Comparison of ENCODE assay signal across 13 cellular contexts in genomic region chr17:74274703-74275340, GRCh38. TPM values are rescaled to one million over a fixed set of nuclear protein-coding genes. Genes with fewer than 3 reads are reported as not detected.
A peak's percentile ranks its signal among the peaks of the same experiment; 100 is the strongest.
DNase-seq lines count a peak whose midpoint lies in the region; TF ChIP-seq lines count a peak whose summit lies in the region.
"Had no signal": no experiment of that assay in that cellular context is flagged by ENCODE, and none has a peak within 500 bp of the region (broad histone marks: within the 10 kb centered on the region; RNA-seq: fewer than 3 reads in every experiment).

No MANE protein-coding gene starts in this region.

- peak overlapping the region; percentile 33 for H3K4me3 ChIP-seq in CD8-positive, alpha-beta memory T cell (ENCODE audit: low read length)
- no peak overlapping the region for H3K4me3 ChIP-seq in OCI-LY3 (ENCODE audit: low read length)
- H3K4me3 ChIP-seq in iPS-15b (ENCODE audit: low read depth, low read length) = peak overlapping the region; percentile 40
- H3K4me3 ChIP-seq in trophoblast cell (ENCODE audit: low read depth, low read length) = no peak overlapping the region
- H3K4me3 ChIP-seq: esophagus squamous epithelium had no signal

- DNase-seq in CD8-positive, alpha-beta memory T cell = no peak
- peak; percentile 45 for DNase-seq in KBM-7
- no peak for DNase-seq in AG20443 (ENCODE audit: low spot score)
- DNase-seq in trophoblast cell = no peak
- DNase-seq in NCI-H446 (lab: John Stamatoyannopoulos, UW) = no peak
- DNase-seq in epidermal melanocyte (ENCODE audit: insufficient read length, low spot score) = no peak
- DNase-seq: EL, esophagus squamous epithelium, GOT3, SHP77 had no signal

- H3K27ac Mint-ChIP-seq in CD8-positive, alpha-beta memory T cell = peak overlapping the region; percentile 80 to 96 (median 89)

- TF ChIP-seq CTCF in OCI-LY3 (IDR thresholded peaks at IDR 0.05; ENCODE audit: low read depth, low read length) = no peak

- H3K27me3 ChIP-seq in CD8-positive, alpha-beta memory T cell (ENCODE audit: insufficient read depth, low read length, poor library complexity, severe bottlenecking) = no peaks in the 10 kb centered on the region
- H3K27me3 ChIP-seq in OCI-LY3 (ENCODE audit: low read depth, low read length) (no peaks in the 10 kb centered on the region), iPS-15b (ENCODE audit: control insufficient read depth, insufficient read depth, low read length) (peaks cover 12% of the 10 kb centered on the region), trophoblast cell (ENCODE audit: insufficient read depth, low read length) (peaks cover 10% of the 10 kb centered on the region)

- no peaks in the 10 kb centered on the region for H3K79me1 ChIP-seq in trophoblast cell (ENCODE audit: low read length)

- peaks cover 24% of the 10 kb centered on the region for H3K4me1 ChIP-seq in CD8-positive, alpha-beta memory T cell (ENCODE audit: insufficient read depth, low read length)
- H3K4me1 ChIP-seq in OCI-LY3 (ENCODE audit: low read length) = no peaks in the 10 kb centered on the region
- peaks cover 4% of the 10 kb centered on the region for H3K4me1 ChIP-seq in iPS-15b (ENCODE audit: control insufficient read depth, insufficient read depth, low read length)
- H3K4me1 ChIP-seq in trophoblast cell (ENCODE audit: control insufficient read depth in 1 of 2, insufficient read depth in 2 of 2, low read length in 2 of 2) = peaks cover 0 to 2% of the 10 kb centered on the region in 2 experiments

- H2AFZ ChIP-seq in OCI-LY3 (ENCODE audit: low read depth, low read length) = 0 out of 2 replicates have a peak overlapping the region, but pooled peaks have one; percentile 65
- H2AFZ ChIP-seq in trophoblast cell (ENCODE audit: insufficient read depth, low read length, poor library complexity) = no peak overlapping the region

- no peak overlapping the region for H4K91ac ChIP-seq in trophoblast cell (ENCODE audit: low read depth, low read length)

- H2BK5ac ChIP-seq in trophoblast cell (ENCODE audit: low read depth, low read length, poor library complexity) = no peak overlapping the region

- no peak overlapping the region for H4K12ac ChIP-seq in trophoblast cell (ENCODE audit: low read depth, low read length)

- no CpG with 5 or more reads among the region's 15 CpGs for WGBS in trophoblast cell (ENCODE audit: extremely low coverage, insufficient coverage, insufficient read length)

- CTCF ChIA-PET in CD8-positive, alpha-beta memory T cell (lab: Charles Lee) = interaction anchor here (0.9 to 2.3 kb wide), 4 partner anchors 21 to 71 kb away, joined by 3 to 5 read pairs (median 4); partner anchors contain the start of gene RPL38

- H3K4me3 Mint-ChIP-seq in CD8-positive, alpha-beta memory T cell = peak overlapping the region; percentile 26 to 81 (median 81)

- H3K9ac ChIP-seq in OCI-LY3 (ENCODE audit: low read length) (no peak overlapping the region), iPS-15b (ENCODE audit: low read depth, low read length) (no peak overlapping the region), trophoblast cell (ENCODE audit: low read length) (no peak overlapping the region)

- no peaks in the 10 kb centered on the region for H3K36me3 Mint-ChIP-seq in CD8-positive, alpha-beta memory T cell

- H4K8ac ChIP-seq in trophoblast cell (ENCODE audit: low read depth, low read length) = no peak overlapping the region

- no peak overlapping the region for H3K23ac ChIP-seq in trophoblast cell (ENCODE audit: low read length)

- no peak overlapping the region for H3K14ac ChIP-seq in trophoblast cell (ENCODE audit: low read length)

- peaks cover 4 to 10% of the 10 kb centered on the region in 2 donors for H3K27me3 Mint-ChIP-seq in CD8-positive, alpha-beta memory T cell

- in situ Hi-C loops in KBM-7 (cut with MboI; ENCODE audit: low pct_unique_long_range_greater_than_20kb, low sequenced_read_pairs) = loop anchor here (10.0 kb wide), 1 partner anchor 50 kb away; no protein-coding TSS in a partner anchor

- H3K79me2 ChIP-seq in OCI-LY3 (ENCODE audit: low read length) = no peaks in the 10 kb centered on the region
- H3K79me2 ChIP-seq in trophoblast cell (ENCODE audit: control insufficient read depth, insufficient read depth, low read length, poor library complexity) = no peaks in the 10 kb centered on the region

- H4K20me1 ChIP-seq in OCI-LY3 (ENCODE audit: insufficient read depth, low read length) = no peaks in the 10 kb centered on the region

- peaks cover 31 to 52% (median 44%) of the 10 kb centered on the region in 3 donors for H3K4me1 Mint-ChIP-seq in CD8-positive, alpha-beta memory T cell

- peak overlapping the region; percentile 54 for H3K27ac ChIP-seq in CD8-positive, alpha-beta memory T cell (ENCODE audit: low read depth, low read length)
- H3K27ac ChIP-seq in OCI-LY3 (ENCODE audit: low read length) = no peak overlapping the region
- no peak overlapping the region for H3K27ac ChIP-seq in trophoblast cell (ENCODE audit: low read depth, low read length)
- H3K27ac ChIP-seq: esophagus squamous epithelium had no signal

- no peaks in the 10 kb centered on the region for H3K9me3 Mint-ChIP-seq in CD8-positive, alpha-beta memory T cell
- H3K9me3 Mint-ChIP-seq: neural crest cell had no signal

- no peak overlapping the region for H2BK120ac ChIP-seq in trophoblast cell (ENCODE audit: insufficient read depth, low read length, poor library complexity)

- H3K18ac ChIP-seq in trophoblast cell (ENCODE audit: low read length) = no peak overlapping the region

- no peaks in the 10 kb centered on the region for H3K36me3 ChIP-seq in CD8-positive, alpha-beta memory T cell (ENCODE audit: insufficient read depth, low read length)
- H3K36me3 ChIP-seq in OCI-LY3 (replicated peaks; ENCODE audit: low read depth, low read length) (no peaks in the 10 kb centered on the region), iPS-15b (ENCODE audit: control insufficient read depth, insufficient read depth, low read length) (no peaks in the 10 kb centered on the region), trophoblast cell (ENCODE audit: control insufficient read depth in 1 of 2, insufficient read depth in 2 of 2, low read length in 2 of 2) (no peaks in the 10 kb centered on the region)
- H3K36me3 ChIP-seq: esophagus squamous epithelium had no signal

- POLR2A ChIA-PET in CD8-positive, alpha-beta memory T cell (lab: Charles Lee) = interaction anchor here (1.2 kb wide), 1 partner anchor 28 kb away, joined by 6 read pairs; no protein-coding TSS in a partner anchor

- H3K4me2 ChIP-seq in OCI-LY3 (ENCODE audit: low read length) = no peak overlapping the region
- no peak overlapping the region for H3K4me2 ChIP-seq in trophoblast cell (ENCODE audit: low read length)

- H2BK12ac ChIP-seq in trophoblast cell (ENCODE audit: low read length) = no peak overlapping the region

- no peak overlapping the region for H2AK5ac ChIP-seq in trophoblast cell (ENCODE audit: low read length)

- H3K4ac ChIP-seq in trophoblast cell (ENCODE audit: low read depth, low read length) = no peak overlapping the region

- H3K9me3 ChIP-seq in CD8-positive, alpha-beta memory T cell (ENCODE audit: low read length) = no peaks in the 10 kb centered on the region
- H3K9me3 ChIP-seq in OCI-LY3 (ENCODE audit: insufficient read depth, low read length) (no peaks in the 10 kb centered on the region), iPS-15b (ENCODE audit: control insufficient read depth, insufficient read depth, low read length) (no peaks in the 10 kb centered on the region), trophoblast cell (ENCODE audit: insufficient read depth, low read depth, low read length) (no peaks in the 10 kb centered on the region)
- H3K9me3 ChIP-seq: esophagus squamous epithelium had no signal

RNA-seq across cellular contexts. Expression of gene DNAI2, which starts 0.8 kb away (rescaled TPM):
- under 1 TPM; 0.35 to 0.37 TPM for total RNA-seq in CD8-positive, alpha-beta memory T cell
- 0.60 TPM for polyA plus RNA-seq in CD8-positive, alpha-beta memory T cell
- polyA plus RNA-seq in trophoblast cell (2013) = not detected in 2 replicates
- total RNA-seq: neural crest cell had no signal

RNA-seq across cellular contexts. Expression of gene KIF19, which starts 51.2 kb away (rescaled TPM):
- under 1 TPM; 0.20 to 0.24 TPM for total RNA-seq in CD8-positive, alpha-beta memory T cell
- polyA plus RNA-seq in CD8-positive, alpha-beta memory T cell = 3.4 TPM
- not detected in 2 replicates for polyA plus RNA-seq in trophoblast cell (2013)

Comparison
In these comparisons a context has a peak if more than half of its experiments do, and no peak if none do; other contexts are left out.
1. H3K4me3 ChIP-seq: peak in CD8-positive, alpha-beta memory T cell (single experiment) and iPS-15b (single experiment); none in OCI-LY3 (single experiment) and trophoblast cell (single experiment).